Comparison of ENCODE assay signal across 28 cellular contexts in the genomic region with DNA sequence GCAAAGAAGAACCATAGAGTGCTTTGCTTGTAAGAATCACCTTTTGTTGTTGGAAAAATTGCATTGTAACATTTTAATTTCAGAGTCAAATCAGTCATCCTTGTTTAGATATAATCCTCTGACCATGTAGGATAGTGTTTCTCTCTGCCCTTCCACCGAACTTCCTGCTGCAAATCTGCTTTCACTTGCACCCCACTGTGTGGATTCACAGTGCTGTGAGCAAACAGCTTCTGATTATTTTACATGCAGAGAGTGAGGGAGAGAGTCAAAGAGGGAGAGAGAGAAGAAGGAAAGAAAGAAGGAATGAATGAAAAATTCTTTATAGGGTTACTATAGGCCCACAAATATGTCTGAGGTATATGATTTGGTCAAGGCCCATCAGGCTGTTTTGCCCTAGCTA.
"Had no signal": no experiment of that assay in that cellular context is flagged by ENCODE, and none has a peak within 500 bp of the region (broad histone marks: within the 10 kb centered on the region; RNA-seq: fewer than 3 reads in every experiment).

No MANE protein-coding gene starts in this region.

- H2AFZ ChIP-seq: hepatocyte had no signal

- DNase-seq: activated CD4-positive, alpha-beta T cell treated with anti-CD3 and anti-CD28 coated beads for 1 hour; activated CD8-positive, alpha-beta memory T cell treated with anti-CD3 and anti-CD28 coated beads, Interleukin-2, amount 50 U/mL, for 4 hours; activated T-cell treated with anti-CD3 and anti-CD28 coated beads, Interleukin-2, amount 50 U/mL, for 24 hours; adrenal gland; central memory CD4-positive, alpha-beta T cell; effector memory CD4-positive, alpha-beta T cell; foreskin melanocyte; kidney glomerular epithelial cell; left ventricle myocardium superior; mammary epithelial cell; midbrain; natural killer cell; pancreas; psoas muscle; spleen; stimulated activated CD4-positive, alpha-beta T cell treated with anti-CD3 and anti-CD28 coated beads, Interleukin-4, amount 100 ng/mL, for 1 hour; stimulated activated naive CD4-positive, alpha-beta T cell; testis; trophoblast cell; uterus; WERI-Rb-1 had no signal

- H3K27ac Mint-ChIP-seq: activated naive CD8-positive, alpha-beta T cell; activated T-cell treated with anti-CD3 and anti-CD28 coated beads, Interleukin-2, amount 50 U/mL, for 24 hours; activated T-helper 17 cell treated with anti-CD3 and anti-CD28 coated beads, Interleukin-2, amount 50 U/mL, for 72 hours; natural killer cell had no signal

- H3K27ac ChIP-seq: adrenal gland, ascending aorta, hepatocyte, neutrophil, pancreas, psoas muscle, right atrium auricular region, spleen, testis, uterus, WERI-Rb-1 had no signal

- H3K9me3 Mint-ChIP-seq: activated T-cell treated with anti-CD3 and anti-CD28 coated beads, Interleukin-2, amount 50 U/mL, for 24 hours; activated T-helper 17 cell treated with anti-CD3 and anti-CD28 coated beads, Interleukin-2, amount 50 U/mL, for 72 hours; natural killer cell had no signal

- H3K9me3 ChIP-seq: adrenal gland, ascending aorta, neutrophil, pancreas, psoas muscle, right atrium auricular region, spleen, testis, uterus had no signal

- H3K4me1 ChIP-seq: adrenal gland, ascending aorta, pancreas, psoas muscle, right atrium auricular region, spleen, testis, uterus had no signal

- H3K36me3 Mint-ChIP-seq: activated naive CD8-positive, alpha-beta T cell; natural killer cell had no signal

- H3K27me3 ChIP-seq: adrenal gland, ascending aorta, neutrophil, right atrium auricular region, testis, uterus had no signal

- H3K36me3 ChIP-seq: adrenal gland, ascending aorta, neutrophil, pancreas, right atrium auricular region, spleen, uterus, WERI-Rb-1 had no signal

- H3K4me3 ChIP-seq: adrenal gland, ascending aorta, hepatocyte, pancreas, psoas muscle, right atrium auricular region, spleen, testis, uterus had no signal

- ATAC-seq: activated T-helper 17 cell treated with anti-CD3 and anti-CD28 coated beads, Interleukin-2, amount 50 U/mL, for 72 hours; esophagus mucosa; left ventricle myocardium superior; natural killer cell; pancreas; psoas muscle had no signal

- H3K4me3 Mint-ChIP-seq: activated naive CD8-positive, alpha-beta T cell; activated T-cell treated with anti-CD3 and anti-CD28 coated beads, Interleukin-2, amount 50 U/mL, for 24 hours; activated T-helper 17 cell treated with anti-CD3 and anti-CD28 coated beads, Interleukin-2, amount 50 U/mL, for 72 hours; natural killer cell had no signal

- H3K4me2 ChIP-seq: hepatocyte had no signal

- H3K79me2 ChIP-seq: hepatocyte had no signal

- H3K4me1 Mint-ChIP-seq: activated T-helper 17 cell treated with anti-CD3 and anti-CD28 coated beads, Interleukin-2, amount 50 U/mL, for 72 hours; natural killer cell had no signal
